ENCODE assay signal across 36 cellular contexts in genomic region chr16:2172688-2173335, GRCh38. TPM values are rescaled to one million over a fixed set of nuclear protein-coding genes. Genes with fewer than 3 reads are reported as not detected.
"Had no signal": no experiment of that assay in that cellular context is flagged by ENCODE, and none has a peak within 500 bp of the region (broad histone marks: within the 10 kb centered on the region; RNA-seq: fewer than 3 reads in every experiment).

No MANE protein-coding gene starts in this region.

- ATAC-seq: activated CD4-positive, alpha-beta T cell treated with anti-CD3 and anti-CD28 coated beads for 36 hours; activated CD4-positive, CD25-positive, alpha-beta regulatory T cell treated with anti-CD3 and anti-CD28 coated beads, Interleukin-2, amount 50 U/mL, for 24 hours; activated CD8-positive, alpha-beta memory T cell treated with anti-CD3 and anti-CD28 coated beads, Interleukin-2, amount 10 ng/mL, durations not matched to agents 7 days and 5 days; activated CD8-positive, alpha-beta T cell treated with anti-CD3 and anti-CD28 coated beads, Interleukin-2, amount 10 ng/mL, durations not matched to agents 7 days and 5 days; activated naive CD8-positive, alpha-beta T cell treated with anti-CD3 and anti-CD28 coated beads, Interleukin-2, amount 50 U/mL, for 24 hours; body of pancreas had no signal

- H3K27ac Mint-ChIP-seq: activated CD4-positive, alpha-beta memory T cell treated with anti-CD3 and anti-CD28 coated beads, Interleukin-2, amount 10 ng/mL, durations not matched to agents 7 days and 5 days; activated CD4-positive, alpha-beta T cell treated with anti-CD3 and anti-CD28 coated beads for 36 hours; activated CD4-positive, alpha-beta T cell treated with anti-CD3 and anti-CD28 coated beads, Interleukin-2, amount 10 ng/mL, durations not matched to agents 7 days and 5 days; activated CD8-positive, alpha-beta memory T cell treated with anti-CD3 and anti-CD28 coated beads, Interleukin-2, amount 10 ng/mL, durations not matched to agents 7 days and 5 days; activated CD8-positive, alpha-beta T cell treated with anti-CD3 and anti-CD28 coated beads, Interleukin-2, amount 10 ng/mL, durations not matched to agents 7 days and 5 days; activated naive CD4-positive, alpha-beta T cell treated with anti-CD3 and anti-CD28 coated beads, Interleukin-2, amount 10 ng/mL, durations not matched to agents 7 days and 5 days; activated naive CD4-positive, alpha-beta T cell treated with anti-CD3 and anti-CD28 coated beads, Interleukin-2, amount 50 U/mL, for 24 hours; activated naive CD8-positive, alpha-beta T cell; activated naive CD8-positive, alpha-beta T cell treated with anti-CD3 and anti-CD28 coated beads, Interleukin-2, amount 10 ng/mL, durations not matched to agents 7 days and 5 days; activated naive CD8-positive, alpha-beta T cell treated with anti-CD3 and anti-CD28 coated beads, Interleukin-2, amount 50 U/mL, for 24 hours; activated T-cell treated with anti-CD3 and anti-CD28 coated beads, Interleukin-2, amount 50 U/mL, for 24 hours; activated T-helper 2 cell treated with anti-CD3 and anti-CD28 coated beads, Interferon-gamma antibody, Interleukin-2, Interleukin-4, amounts not matched to agents 10 μg/mL and 5 μg/mL and 100 μg/mL, durations not matched to agents 14 hours and 24 hours and 36 hours; T-helper 1 cell treated with Interleukin-12 subunit alpha and Interleukin-12 subunit beta and Interleukin-4 antibody, amounts not matched to agents 30 μg/mL and 1 μg/mL, for 36 hours; T-helper 2 cell treated with Interferon-gamma antibody and Interleukin-4, amounts not matched to agents 5 μg/mL and 100 μg/mL, for 36 hours had no signal

- H3K27me3 Mint-ChIP-seq: activated CD4-positive, alpha-beta memory T cell treated with anti-CD3 and anti-CD28 coated beads, Interleukin-2, amount 10 ng/mL, durations not matched to agents 7 days and 5 days; activated CD4-positive, alpha-beta T cell treated with anti-CD3 and anti-CD28 coated beads for 36 hours; activated CD4-positive, alpha-beta T cell treated with anti-CD3 and anti-CD28 coated beads, Interleukin-2, amount 10 ng/mL, durations not matched to agents 7 days and 5 days; activated CD8-positive, alpha-beta memory T cell treated with anti-CD3 and anti-CD28 coated beads, Interleukin-2, amount 10 ng/mL, durations not matched to agents 7 days and 5 days; activated naive CD4-positive, alpha-beta T cell treated with anti-CD3 and anti-CD28 coated beads, Interleukin-2, amount 10 ng/mL, durations not matched to agents 7 days and 5 days; activated naive CD4-positive, alpha-beta T cell treated with anti-CD3 and anti-CD28 coated beads, Interleukin-2, amount 50 U/mL, for 24 hours; activated naive CD8-positive, alpha-beta T cell; activated naive CD8-positive, alpha-beta T cell treated with anti-CD3 and anti-CD28 coated beads, Interleukin-2, amount 10 ng/mL, durations not matched to agents 7 days and 5 days; activated naive CD8-positive, alpha-beta T cell treated with anti-CD3 and anti-CD28 coated beads, Interleukin-2, amount 50 U/mL, for 24 hours; activated T-cell treated with anti-CD3 and anti-CD28 coated beads, Interleukin-2, amount 50 U/mL, for 24 hours had no signal

- H3K9me3 Mint-ChIP-seq: activated CD4-positive, alpha-beta memory T cell treated with anti-CD3 and anti-CD28 coated beads, Interleukin-2, amount 10 ng/mL, durations not matched to agents 7 days and 5 days; activated CD4-positive, alpha-beta T cell treated with anti-CD3 and anti-CD28 coated beads, Interleukin-2, amount 10 ng/mL, durations not matched to agents 7 days and 5 days; activated naive CD4-positive, alpha-beta T cell treated with anti-CD3 and anti-CD28 coated beads, Interleukin-2, amount 10 ng/mL, durations not matched to agents 7 days and 5 days; activated naive CD4-positive, alpha-beta T cell treated with anti-CD3 and anti-CD28 coated beads, Interleukin-2, amount 50 U/mL, for 24 hours; activated naive CD8-positive, alpha-beta T cell treated with anti-CD3 and anti-CD28 coated beads, Interleukin-2, amount 10 ng/mL, durations not matched to agents 7 days and 5 days; activated naive CD8-positive, alpha-beta T cell treated with anti-CD3 and anti-CD28 coated beads, Interleukin-2, amount 50 U/mL, for 24 hours; activated T-cell treated with anti-CD3 and anti-CD28 coated beads, Interleukin-2, amount 50 U/mL, for 24 hours; activated T-helper 2 cell treated with anti-CD3 and anti-CD28 coated beads, Interferon-gamma antibody, Interleukin-2, Interleukin-4, amounts not matched to agents 10 μg/mL and 5 μg/mL and 100 μg/mL, durations not matched to agents 14 hours and 24 hours and 36 hours; T-helper 1 cell treated with Interleukin-12 subunit alpha and Interleukin-12 subunit beta and Interleukin-4 antibody, amounts not matched to agents 30 μg/mL and 1 μg/mL, for 36 hours; T-helper 2 cell treated with Interferon-gamma antibody and Interleukin-4, amounts not matched to agents 5 μg/mL and 100 μg/mL, for 36 hours had no signal

- H3K36me3 Mint-ChIP-seq: activated naive CD8-positive, alpha-beta T cell had no signal

- DNase-seq: activated CD4-positive, alpha-beta memory T cell treated with anti-CD3 and anti-CD28 coated beads, Interleukin-2, amount 10 ng/mL, durations not matched to agents 7 days and 5 days; activated CD4-positive, alpha-beta T cell treated with anti-CD3 and anti-CD28 coated beads for 1 hour; activated CD4-positive, alpha-beta T cell treated with anti-CD3 and anti-CD28 coated beads for 36 hours; activated CD4-positive, alpha-beta T cell treated with anti-CD3 and anti-CD28 coated beads for 48 hours; activated CD4-positive, alpha-beta T cell treated with anti-CD3 and anti-CD28 coated beads, Interleukin-2, amount 10 ng/mL, durations not matched to agents 7 days and 5 days; activated CD4-positive, alpha-beta T cell treated with anti-CD3 and anti-CD28 coated beads, Interleukin-2, amount 50 U/mL, for 48 hours; activated CD4-positive, CD25-positive, alpha-beta regulatory T cell; activated CD8-positive, alpha-beta memory T cell treated with anti-CD3 and anti-CD28 coated beads for 24 hours; activated CD8-positive, alpha-beta memory T cell treated with anti-CD3 and anti-CD28 coated beads, Interleukin-2, amount 10 ng/mL, durations not matched to agents 7 days and 5 days; activated CD8-positive, alpha-beta memory T cell treated with anti-CD3 and anti-CD28 coated beads, Interleukin-2, amount 50 U/mL, for 48 hours; activated CD8-positive, alpha-beta T cell treated with anti-CD3 and anti-CD28 coated beads, Interleukin-2, amount 10 ng/mL, durations not matched to agents 7 days and 5 days; activated effector memory CD4-positive, alpha-beta T cell treated with Interleukin-2 at 50 U/mL for 16 hours; activated gamma-delta T cell; activated naive CD4-positive, alpha-beta T cell treated with anti-CD3 and anti-CD28 coated beads, Interleukin-2, amount 10 ng/mL, durations not matched to agents 7 days and 5 days; activated naive CD4-positive, alpha-beta T cell treated with Interleukin-2 at 50 U/mL for 16 hours; activated naive CD8-positive, alpha-beta T cell treated with anti-CD3 and anti-CD28 coated beads, Interleukin-2, amount 10 ng/mL, durations not matched to agents 7 days and 5 days; activated naive CD8-positive, alpha-beta T cell treated with anti-CD3 and anti-CD28 coated beads, Interleukin-2, amount 50 U/mL, for 24 hours; activated T-cell treated with anti-CD3 and anti-CD28 coated beads, Interleukin-2, amount 50 U/mL, for 24 hours; activated T-cell treated with anti-CD3 and anti-CD28 coated beads, Interleukin-2, amount 50 U/mL, for 48 hours; amygdala; anterior cingulate cortex; body of pancreas; brain microvascular endothelial cell; central memory CD4-positive, alpha-beta T cell; T-helper 1 cell; T-helper 2 cell; T-helper 9 cell had no signal

- H3K27me3 ChIP-seq: ascending aorta, body of pancreas, brain microvascular endothelial cell, breast epithelium had no signal

- H3K27ac ChIP-seq: ascending aorta, body of pancreas, brain microvascular endothelial cell, breast epithelium, VCaP had no signal

- H3K9me3 ChIP-seq: ascending aorta, body of pancreas, breast epithelium had no signal

- H3K4me1 ChIP-seq: ascending aorta, body of pancreas had no signal

- H3K4me3 ChIP-seq: ascending aorta, body of pancreas, breast epithelium had no signal

- H3K4me1 Mint-ChIP-seq: activated CD4-positive, alpha-beta memory T cell treated with anti-CD3 and anti-CD28 coated beads, Interleukin-2, amount 10 ng/mL, durations not matched to agents 7 days and 5 days; activated CD4-positive, alpha-beta T cell treated with anti-CD3 and anti-CD28 coated beads for 36 hours; activated CD4-positive, alpha-beta T cell treated with anti-CD3 and anti-CD28 coated beads, Interleukin-2, amount 10 ng/mL, durations not matched to agents 7 days and 5 days; activated CD8-positive, alpha-beta memory T cell treated with anti-CD3 and anti-CD28 coated beads, Interleukin-2, amount 10 ng/mL, durations not matched to agents 7 days and 5 days; activated naive CD4-positive, alpha-beta T cell treated with anti-CD3 and anti-CD28 coated beads, Interleukin-2, amount 10 ng/mL, durations not matched to agents 7 days and 5 days; activated naive CD4-positive, alpha-beta T cell treated with anti-CD3 and anti-CD28 coated beads, Interleukin-2, amount 50 U/mL, for 24 hours; activated naive CD8-positive, alpha-beta T cell treated with anti-CD3 and anti-CD28 coated beads, Interleukin-2, amount 10 ng/mL, durations not matched to agents 7 days and 5 days; activated naive CD8-positive, alpha-beta T cell treated with anti-CD3 and anti-CD28 coated beads, Interleukin-2, amount 50 U/mL, for 24 hours had no signal

- H3K4me3 Mint-ChIP-seq: activated CD4-positive, alpha-beta memory T cell treated with anti-CD3 and anti-CD28 coated beads, Interleukin-2, amount 10 ng/mL, durations not matched to agents 7 days and 5 days; activated CD4-positive, alpha-beta T cell treated with anti-CD3 and anti-CD28 coated beads for 36 hours; activated CD4-positive, alpha-beta T cell treated with anti-CD3 and anti-CD28 coated beads, Interleukin-2, amount 10 ng/mL, durations not matched to agents 7 days and 5 days; activated CD8-positive, alpha-beta memory T cell treated with anti-CD3 and anti-CD28 coated beads, Interleukin-2, amount 10 ng/mL, durations not matched to agents 7 days and 5 days; activated CD8-positive, alpha-beta T cell treated with anti-CD3 and anti-CD28 coated beads, Interleukin-2, amount 10 ng/mL, durations not matched to agents 7 days and 5 days; activated naive CD4-positive, alpha-beta T cell treated with anti-CD3 and anti-CD28 coated beads, Interleukin-2, amount 10 ng/mL, durations not matched to agents 7 days and 5 days; activated naive CD4-positive, alpha-beta T cell treated with anti-CD3 and anti-CD28 coated beads, Interleukin-2, amount 50 U/mL, for 24 hours; activated naive CD8-positive, alpha-beta T cell; activated naive CD8-positive, alpha-beta T cell treated with anti-CD3 and anti-CD28 coated beads, Interleukin-2, amount 10 ng/mL, durations not matched to agents 7 days and 5 days; activated naive CD8-positive, alpha-beta T cell treated with anti-CD3 and anti-CD28 coated beads, Interleukin-2, amount 50 U/mL, for 24 hours; activated T-cell treated with anti-CD3 and anti-CD28 coated beads, Interleukin-2, amount 50 U/mL, for 24 hours; T-helper 1 cell treated with Interleukin-12 subunit alpha and Interleukin-12 subunit beta and Interleukin-4 antibody, amounts not matched to agents 30 μg/mL and 1 μg/mL, for 36 hours; T-helper 2 cell treated with Interferon-gamma antibody and Interleukin-4, amounts not matched to agents 5 μg/mL and 100 μg/mL, for 36 hours had no signal

RNA-seq across cellular contexts. Expression of gene CASKIN1, which starts 23.6 kb away (rescaled TPM):
- total RNA-seq: ascending aorta had no signal

RNA-seq across cellular contexts. Expression of gene RAB26, which starts 24.4 kb away (rescaled TPM):
- total RNA-seq: ascending aorta had no signal
